Comparison of ENCODE assay signal across 17 cellular contexts in genomic region chr7:2535872-2536627, GRCh38. TPM values are rescaled to one million over a fixed set of nuclear protein-coding genes. Genes with fewer than 3 reads are reported as not detected.
DNase-seq lines count a peak whose midpoint lies in the region; ATAC-seq, FAIRE-seq and TF ChIP-seq lines count a peak whose summit lies in the region.
"Not testable (repeated sequence)": the region's sequence is repeated elsewhere in the genome, so short reads cannot be mapped to it uniquely, and the experiment has no call there.
"Had no signal": no experiment of that assay in that cellular context is flagged by ENCODE, and none has a peak within 500 bp of the region (broad histone marks: within the 10 kb centered on the region; RNA-seq: fewer than 3 reads in every experiment).

No MANE protein-coding gene starts in this region.

- not testable (repeated sequence) for H3K27ac Mint-ChIP-seq in osteocyte (ENCODE audit: unreplicated experiment)

- H4K20me1 ChIP-seq in HepG2 (ENCODE audit: insufficient read depth, low read length), result not testable (repeated sequence)

- ATAC-seq in left cardiac atrium, result not testable (repeated sequence)
- peak; percentile 18; the same call in 2 of the 3 replicates for ATAC-seq in HepG2

- not testable (repeated sequence) for H3K9ac ChIP-seq in HepG2 (ENCODE audit: insufficient read depth, low read depth, low read length)

- H3K27ac ChIP-seq in RWPE1, result peak overlapping the region; percentile 92
- not testable (repeated sequence) for H3K27ac ChIP-seq in adrenal gland; HepG2 (ENCODE audit: extremely low read length, insufficient read depth, low read length)

- H3K36me3 Mint-ChIP-seq in osteocyte (ENCODE audit: unreplicated experiment), result not testable (repeated sequence)

- H3K4me3 Mint-ChIP-seq in osteocyte (ENCODE audit: unreplicated experiment), result not testable (repeated sequence)

- not testable (repeated sequence) for TF ChIP-seq EP300 in HepG2 (IDR thresholded peaks at IDR 0.05; ENCODE audit: low read depth in 2 of 2, low read length in 2 of 2); HepG2 (CRISPR knock-in tag; IDR thresholded peaks at IDR 0.05; ENCODE audit: borderline replicate concordance)

- H3K4me2 ChIP-seq in HepG2 (ENCODE audit: low read depth, low read length), result not testable (repeated sequence)

- H3K4me1 ChIP-seq in adrenal gland (replicated peaks in 1 of 2); HepG2 (ENCODE audit: insufficient read depth, low read length): not testable (repeated sequence)

- TF ChIP-seq POLR2A in GM12891 (IDR thresholded peaks at IDR 0.05; ENCODE audit: low read depth, low read length); adrenal gland (IDR thresholded peaks at IDR 0.05); HepG2 (IDR thresholded peaks at IDR 0.05; ENCODE audit: insufficient read depth in 1 of 2, low read depth in 2 of 2, low read length in 2 of 2): not testable (repeated sequence)

- CTCF ChIA-PET in RWPE1 (lab: Yijun Ruan, JAX), result interaction anchor here (0.6 kb wide), 1 partner anchor 19 kb away, joined by 3 read pairs; no protein-coding TSS in a partner anchor
- CTCF ChIA-PET in HepG2 (lab: Yijun Ruan, JAX; ENCODE audit: low intra/inter-chr PET ratio, low total read pairs), result not testable (repeated sequence)

- H3K27me3 ChIP-seq in adrenal gland; HepG2 (ENCODE audit: control insufficient read depth in 1 of 2, insufficient read depth in 2 of 2, low read length in 2 of 2): not testable (repeated sequence)

- in situ Hi-C loops in HepG2 (cut with HindIII; ENCODE audit: extremely low pct_ligation_motif_present, low pct_unique_long_range_greater_than_20kb), result not testable (repeated sequence)

- TF ChIP-seq RAD21 in HepG2 (CRISPR knock-in tag; IDR thresholded peaks at IDR 0.05), result not testable (repeated sequence)

- BruUV-seq in HepG2 (replicated peaks; lab: Mats Ljungman, UMichigan), result not testable (repeated sequence)

- POLR2A ChIA-PET in RWPE1 (lab: Yijun Ruan, JAX; ENCODE audit: low non-redundant PET); HepG2 (lab: Yijun Ruan, JAX): not testable (repeated sequence)

- FAIRE-seq in GM12891 (lab: Jason Lieb, UNC), result peak; percentile 63
- FAIRE-seq in HepG2 (lab: Jason Lieb, UNC), result not testable (repeated sequence)

- 60 to 75% (median 72%) methylated on average over 8 to 18 of the region's 19 CpGs for WGBS in adrenal gland, 4 donors
- 50% methylated on average over 10 of the region's 19 CpGs for WGBS in HepG2 (ENCODE audit: low lambda C conversion rate)

- TF ChIP-seq CTCF in RWPE1 (conservative IDR thresholded peaks at IDR 0.05; ENCODE audit: low read depth); adrenal gland (IDR thresholded peaks at IDR 0.05); HepG2 (CRISPR knock-in tag; IDR thresholded peaks at IDR 0.05); osteocyte (IDR thresholded peaks at IDR 0.05): not testable (repeated sequence)

- H3K4me1 Mint-ChIP-seq in osteocyte (ENCODE audit: unreplicated experiment), result not testable (repeated sequence)

- DNase-seq in GM12891 (ENCODE audit: insufficient read length, low spot score); RWPE1 (ENCODE audit: low spot score); HepG2 (ENCODE audit: low spot score): not testable (repeated sequence)
- DNase-seq in NCI-H69 (lab: John Stamatoyannopoulos, UW) (peak; percentile 60), adrenal gland (peak in 4 of 7 donors; percentile 4 to 88 (median 32)), left cardiac atrium (peak; percentile 19), osteocyte (ENCODE audit: extremely low spot score, unreplicated experiment) (peak; percentile 84)

- not testable (repeated sequence) for H3K27me3 Mint-ChIP-seq in osteocyte (ENCODE audit: unreplicated experiment)

- not testable (repeated sequence) for H3K9me3 Mint-ChIP-seq in osteocyte (ENCODE audit: unreplicated experiment)

- H3K36me3 ChIP-seq in adrenal gland (replicated peaks in 1 of 2), result peaks cover 0 to 32% of the 10 kb centered on the region in 2 donors
- H3K36me3 ChIP-seq in HepG2 (replicated peaks in 1 of 2; ENCODE audit: control insufficient read depth in 1 of 2, insufficient read depth in 2 of 2, low read length in 2 of 2), result not testable (repeated sequence)

- not testable (repeated sequence) for H3K9me3 ChIP-seq in adrenal gland (replicated peaks in 1 of 3); HepG2 (ENCODE audit: low read length)

- intact Hi-C loops in adrenal gland (cut with DNase I); left cardiac atrium (cut with DNase I); HepG2 (cut with micrococcal nuclease; ENCODE audit: unreplicated experiment): not testable (repeated sequence)

- H2AFZ ChIP-seq in HepG2 (ENCODE audit: low read length), result not testable (repeated sequence)

- not testable (repeated sequence) for H3K4me3 ChIP-seq in adrenal gland; HepG2 (replicated peaks in 1 of 3; ENCODE audit: insufficient read depth in 1 of 3, low read depth in 2 of 3, low read length in 3 of 3)

- not testable (repeated sequence) for H3K79me2 ChIP-seq in HepG2 (ENCODE audit: insufficient read depth, low read length)

RNA-seq across cellular contexts. Expression of gene LFNG, which starts 16.5 kb away (rescaled TPM):
- polyA plus RNA-seq in GM12891 (2012; ENCODE audit: low read depth, missing spikeins), result 0.04 TPM
- 10 to 100 TPM in 6 of 8 donors, 1 to 10 TPM in 2; 4.7 to 26.1 (median 14.3) TPM for total RNA-seq in adrenal gland
- 10 to 100 TPM in 2 of 3 donors, 1 to 10 TPM in 1; 1.4 to 20.7 (median 15.5) TPM for polyA plus RNA-seq in adrenal gland
- total RNA-seq in left cardiac atrium, result 1 to 10 TPM; 8.7 to 9.2 TPM
- 0.44 TPM in 1 of 2 replicates, not detected in the other for total RNA-seq in HepG2 (2016; rRNA removed; fragmentation: Illumina TruSeq; extraction: Trizol)
- not detected in 2 replicates for total RNA-seq in HepG2 (2016; cell fraction: cytosol; rRNA removed; fragmentation: Illumina TruSeq; extraction: Trizol; ENCODE audit: low read depth)
- total RNA-seq in HepG2 (2016; cell fraction: insoluble cytoplasmic fraction; rRNA removed; fragmentation: Illumina TruSeq; extraction: Trizol), result 0.18 and 0.80 TPM in 2 replicates
- 0.22 and 0.24 TPM in 2 replicates for total RNA-seq in HepG2 (2016; cell fraction: membrane; rRNA removed; fragmentation: Illumina TruSeq; extraction: Trizol)
- total RNA-seq in HepG2 (2016; cell fraction: nucleus; rRNA removed; fragmentation: Illumina TruSeq; extraction: Trizol), result 0.19 and 0.81 TPM in 2 replicates
- 1.5 and 1.6 TPM in 2 replicates for polyA plus RNA-seq in HepG2 (2011; rRNA removed)
- polyA plus RNA-seq in HepG2 (2011; cell fraction: cytosol; rRNA removed), result 1.1 and 2.1 TPM in 2 replicates
- 3.6 and 4.6 TPM in 2 replicates for polyA plus RNA-seq in HepG2 (2011; cell fraction: nucleus; rRNA removed)
- 0.72 and 1.2 TPM in 2 replicates for polyA plus RNA-seq in HepG2 (2012)
- polyA plus RNA-seq in HepG2 (2016; cell fraction: cytosol; fragmentation: Illumina TruSeq; extraction: Trizol; ENCODE audit: low read depth), result 0.07 and 0.11 TPM in 2 replicates
- polyA plus RNA-seq in HepG2 (2016; cell fraction: insoluble cytoplasmic fraction; fragmentation: Illumina TruSeq; extraction: Trizol; ENCODE audit: low read depth), result 0.16 TPM in 1 of 2 replicates, not detected in the other
- polyA plus RNA-seq in HepG2 (2016; cell fraction: membrane; fragmentation: Illumina TruSeq; extraction: Trizol; ENCODE audit: low read depth), result 0.12 and 0.18 TPM in 2 replicates
- 0.70 and 1.00 TPM in 2 replicates for polyA plus RNA-seq in HepG2 (2016; cell fraction: nucleus; fragmentation: Illumina TruSeq; extraction: Trizol; ENCODE audit: insufficient read depth, low read depth)
- 3.4 and 11.1 TPM in 2 replicates for polyA minus RNA-seq in HepG2 (2011; rRNA and poly(A)+ RNA removed; ENCODE audit: low replicate concordance)
- 1.5 TPM in 2 replicates for polyA minus RNA-seq in HepG2 (2011; cell fraction: cytosol; rRNA and poly(A)+ RNA removed)
- 2.4 and 4.6 TPM in 2 replicates for polyA minus RNA-seq in HepG2 (2011; cell fraction: nucleus; rRNA and poly(A)+ RNA removed)
- total RNA-seq in osteocyte, result 20.8 and 23.3 TPM in 2 replicates

RNA-seq across cellular contexts. Expression of gene BRAT1, which starts 19.3 kb away (rescaled TPM):
- polyA plus RNA-seq in GM12891 (2012; ENCODE audit: low read depth, missing spikeins), result 13.5 TPM
- total RNA-seq in adrenal gland (10 to 100 TPM; 45.1 to 88.6 (median 72.4) TPM), left cardiac atrium (10 to 100 TPM; 14.6 to 17.6 TPM), HepG2 (2016; rRNA removed; fragmentation: Illumina TruSeq; extraction: Trizol) (16.7 and 20.3 TPM in 2 replicates), osteocyte (27.8 and 29.4 TPM in 2 replicates)
- polyA plus RNA-seq in adrenal gland (100 to 1,000 TPM in 2 of 3 donors, 1 to 10 TPM in 1; 3.7 to 120 (median 101) TPM), HepG2 (2011; rRNA removed) (10.2 and 14.6 TPM in 2 replicates)
- 3.4 and 3.6 TPM in 2 replicates for total RNA-seq in HepG2 (2016; cell fraction: cytosol; rRNA removed; fragmentation: Illumina TruSeq; extraction: Trizol; ENCODE audit: low read depth)
- total RNA-seq in HepG2 (2016; cell fraction: insoluble cytoplasmic fraction; rRNA removed; fragmentation: Illumina TruSeq; extraction: Trizol), result 13.2 and 21.6 TPM in 2 replicates
- 6.7 and 7.9 TPM in 2 replicates for total RNA-seq in HepG2 (2016; cell fraction: membrane; rRNA removed; fragmentation: Illumina TruSeq; extraction: Trizol)
- 18.7 and 21.1 TPM in 2 replicates for total RNA-seq in HepG2 (2016; cell fraction: nucleus; rRNA removed; fragmentation: Illumina TruSeq; extraction: Trizol)
- 5.0 and 10.7 TPM in 2 replicates for polyA plus RNA-seq in HepG2 (2011; cell fraction: cytosol; rRNA removed)
- polyA plus RNA-seq in HepG2 (2011; cell fraction: nucleus; rRNA removed), result 126 and 171 TPM in 2 replicates
- 10.2 and 14.9 TPM in 2 replicates for polyA plus RNA-seq in HepG2 (2012)
- polyA plus RNA-seq in HepG2 (2016; cell fraction: cytosol; fragmentation: Illumina TruSeq; extraction: Trizol; ENCODE audit: low read depth), result 1.2 and 1.3 TPM in 2 replicates
- polyA plus RNA-seq in HepG2 (2016; cell fraction: insoluble cytoplasmic fraction; fragmentation: Illumina TruSeq; extraction: Trizol; ENCODE audit: low read depth), result 10.1 and 12.8 TPM in 2 replicates
- polyA plus RNA-seq in HepG2 (2016; cell fraction: membrane; fragmentation: Illumina TruSeq; extraction: Trizol; ENCODE audit: low read depth), result 3.8 and 4.4 TPM in 2 replicates
- 43.7 and 48.3 TPM in 2 replicates for polyA plus RNA-seq in HepG2 (2016; cell fraction: nucleus; fragmentation: Illumina TruSeq; extraction: Trizol; ENCODE audit: insufficient read depth, low read depth)
- polyA minus RNA-seq in HepG2 (2011; rRNA and poly(A)+ RNA removed; ENCODE audit: low replicate concordance), result 16.2 and 23.5 TPM in 2 replicates
- polyA minus RNA-seq in HepG2 (2011; cell fraction: cytosol; rRNA and poly(A)+ RNA removed), result 7.9 and 8.9 TPM in 2 replicates
- 10.3 and 10.4 TPM in 2 replicates for polyA minus RNA-seq in HepG2 (2011; cell fraction: nucleus; rRNA and poly(A)+ RNA removed)

RNA-seq across cellular contexts. Expression of gene IQCE, which starts 22.7 kb away (rescaled TPM):
- polyA plus RNA-seq in GM12891 (2012; ENCODE audit: low read depth, missing spikeins), result 2.6 TPM
- total RNA-seq in adrenal gland (10 to 100 TPM; 12.3 to 33.2 (median 14.7) TPM), left cardiac atrium (10 to 100 TPM; 11.5 to 12.0 TPM), HepG2 (2016; rRNA removed; fragmentation: Illumina TruSeq; extraction: Trizol) (2.5 and 3.0 TPM in 2 replicates), osteocyte (17.0 and 22.1 TPM in 2 replicates)
- polyA plus RNA-seq in adrenal gland (10 to 100 TPM in 1 of 3 donors, 1 to 10 TPM in 2; 6.2 to 16.7 (median 7.9) TPM), HepG2 (2011; rRNA removed) (1.5 and 1.7 TPM in 2 replicates)
- 1.8 and 2.7 TPM in 2 replicates for total RNA-seq in HepG2 (2016; cell fraction: cytosol; rRNA removed; fragmentation: Illumina TruSeq; extraction: Trizol; ENCODE audit: low read depth)
- 1.6 and 2.7 TPM in 2 replicates for total RNA-seq in HepG2 (2016; cell fraction: insoluble cytoplasmic fraction; rRNA removed; fragmentation: Illumina TruSeq; extraction: Trizol)
- 3.0 and 4.1 TPM in 2 replicates for total RNA-seq in HepG2 (2016; cell fraction: membrane; rRNA removed; fragmentation: Illumina TruSeq; extraction: Trizol)
- 2.9 and 4.3 TPM in 2 replicates for total RNA-seq in HepG2 (2016; cell fraction: nucleus; rRNA removed; fragmentation: Illumina TruSeq; extraction: Trizol)
- polyA plus RNA-seq in HepG2 (2011; cell fraction: cytosol; rRNA removed), result 0.54 and 0.68 TPM in 2 replicates
- 4.0 and 6.8 TPM in 2 replicates for polyA plus RNA-seq in HepG2 (2011; cell fraction: nucleus; rRNA removed)
- polyA plus RNA-seq in HepG2 (2012), result 0.59 and 0.83 TPM in 2 replicates
- 2.5 and 2.6 TPM in 2 replicates for polyA plus RNA-seq in HepG2 (2016; cell fraction: cytosol; fragmentation: Illumina TruSeq; extraction: Trizol; ENCODE audit: low read depth)
- 2.2 and 3.8 TPM in 2 replicates for polyA plus RNA-seq in HepG2 (2016; cell fraction: insoluble cytoplasmic fraction; fragmentation: Illumina TruSeq; extraction: Trizol; ENCODE audit: low read depth)
- 3.3 and 3.7 TPM in 2 replicates for polyA plus RNA-seq in HepG2 (2016; cell fraction: membrane; fragmentation: Illumina TruSeq; extraction: Trizol; ENCODE audit: low read depth)
- polyA plus RNA-seq in HepG2 (2016; cell fraction: nucleus; fragmentation: Illumina TruSeq; extraction: Trizol; ENCODE audit: insufficient read depth, low read depth), result 6.7 and 9.8 TPM in 2 replicates
- polyA minus RNA-seq in HepG2 (2011; rRNA and poly(A)+ RNA removed; ENCODE audit: low replicate concordance), result 0.62 and 22.8 TPM in 2 replicates
- 0.62 and 1.5 TPM in 2 replicates for polyA minus RNA-seq in HepG2 (2011; cell fraction: cytosol; rRNA and poly(A)+ RNA removed)
- 1.5 and 2.2 TPM in 2 replicates for polyA minus RNA-seq in HepG2 (2011; cell fraction: nucleus; rRNA and poly(A)+ RNA removed)

RNA-seq across cellular contexts. Expression of gene GRIFIN, which starts 59.9 kb away (rescaled TPM):
- not detected for polyA plus RNA-seq in GM12891 (2012; ENCODE audit: low read depth, missing spikeins)
- total RNA-seq in adrenal gland, result not detected
- polyA plus RNA-seq in adrenal gland, result not detected
- not detected for total RNA-seq in left cardiac atrium
- total RNA-seq in HepG2 (2016; rRNA removed; fragmentation: Illumina TruSeq; extraction: Trizol), result not detected in 2 replicates
- total RNA-seq in HepG2 (2016; cell fraction: cytosol; rRNA removed; fragmentation: Illumina TruSeq; extraction: Trizol; ENCODE audit: low read depth), result not detected in 2 replicates
- not detected in 2 replicates for total RNA-seq in HepG2 (2016; cell fraction: insoluble cytoplasmic fraction; rRNA removed; fragmentation: Illumina TruSeq; extraction: Trizol)
- total RNA-seq in HepG2 (2016; cell fraction: membrane; rRNA removed; fragmentation: Illumina TruSeq; extraction: Trizol), result not detected in 2 replicates
- total RNA-seq in HepG2 (2016; cell fraction: nucleus; rRNA removed; fragmentation: Illumina TruSeq; extraction: Trizol), result not detected in 2 replicates
- polyA plus RNA-seq in HepG2 (2011; rRNA removed), result not detected in 2 replicates
- not detected in 2 replicates for polyA plus RNA-seq in HepG2 (2011; cell fraction: cytosol; rRNA removed)
- polyA plus RNA-seq in HepG2 (2011; cell fraction: nucleus; rRNA removed), result not detected in 2 replicates
- not detected in 2 replicates for polyA plus RNA-seq in HepG2 (2012)
- not detected in 2 replicates for polyA plus RNA-seq in HepG2 (2016; cell fraction: cytosol; fragmentation: Illumina TruSeq; extraction: Trizol; ENCODE audit: low read depth)
- polyA plus RNA-seq in HepG2 (2016; cell fraction: insoluble cytoplasmic fraction; fragmentation: Illumina TruSeq; extraction: Trizol; ENCODE audit: low read depth), result not detected in 2 replicates
- polyA plus RNA-seq in HepG2 (2016; cell fraction: membrane; fragmentation: Illumina TruSeq; extraction: Trizol; ENCODE audit: low read depth), result not detected in 2 replicates
- polyA plus RNA-seq in HepG2 (2016; cell fraction: nucleus; fragmentation: Illumina TruSeq; extraction: Trizol; ENCODE audit: insufficient read depth, low read depth), result not detected in 2 replicates
- not detected in 2 replicates for polyA minus RNA-seq in HepG2 (2011; rRNA and poly(A)+ RNA removed; ENCODE audit: low replicate concordance)
- polyA minus RNA-seq in HepG2 (2011; cell fraction: cytosol; rRNA and poly(A)+ RNA removed), result not detected in 2 replicates
- polyA minus RNA-seq in HepG2 (2011; cell fraction: nucleus; rRNA and poly(A)+ RNA removed), result not detected in 2 replicates
- not detected in 2 replicates for total RNA-seq in osteocyte
- total RNA-seq: Caco-2; CD8-positive, alpha-beta T cell; Daoy; H4; HFFc6; HT1080 had no signal
- polyA plus RNA-seq: A549, AG04450, BJ, CD14-positive monocyte had no signal
